Comparison of ENCODE assay signal across 8 cellular contexts in the genomic region with DNA sequence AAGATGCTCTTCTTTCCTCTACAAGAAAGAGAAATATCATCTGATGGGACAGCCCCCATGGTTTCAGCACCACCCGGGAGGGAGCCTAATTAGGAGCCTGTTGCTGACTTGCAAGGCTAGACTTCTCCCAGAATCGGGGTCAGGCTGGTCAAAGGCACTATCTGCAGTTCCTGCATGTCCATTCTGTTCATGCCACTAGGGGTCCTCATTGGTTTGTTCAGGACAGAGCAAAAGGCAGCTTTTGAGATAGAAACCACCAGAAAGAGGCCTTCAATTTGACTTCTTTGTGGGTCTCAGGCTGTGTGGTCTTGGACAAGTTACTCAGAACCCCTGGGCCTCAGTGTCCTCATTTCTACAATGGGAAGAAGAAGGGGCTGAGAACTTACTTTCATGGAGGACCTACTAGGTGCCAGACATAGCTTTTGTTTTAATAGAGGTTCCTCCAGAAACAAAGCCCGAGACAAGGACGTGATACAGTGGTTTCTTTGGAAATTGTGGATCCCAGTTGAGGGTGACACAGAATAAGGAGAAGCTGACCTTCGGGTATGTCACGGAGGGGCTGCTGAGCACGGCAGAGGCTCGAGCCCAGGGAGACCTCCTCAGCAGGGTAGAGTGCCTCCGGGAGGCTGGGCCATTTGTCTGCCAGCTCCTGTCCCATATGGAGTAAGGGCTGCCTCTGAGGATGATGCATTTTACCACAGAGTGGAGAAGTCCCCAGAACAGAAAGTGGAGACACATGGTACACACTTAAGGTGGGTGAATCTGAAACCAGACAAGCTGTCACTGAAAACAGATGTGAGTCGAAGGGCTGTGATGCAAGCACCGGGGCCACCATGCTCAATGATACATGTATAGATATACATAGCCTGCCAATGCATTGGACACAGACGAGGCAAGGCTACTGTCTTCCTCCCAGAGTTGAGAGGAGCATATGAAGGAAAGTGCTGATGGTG. TPM values are rescaled to one million over a fixed set of nuclear protein-coding genes. Genes with fewer than 3 reads are reported as not detected.
A peak's percentile ranks its signal among the peaks of the same experiment; 100 is the strongest.
DNase-seq lines count a peak whose midpoint lies in the region; ATAC-seq, FAIRE-seq and TF ChIP-seq lines count a peak whose summit lies in the region.

No MANE protein-coding gene starts in this region.

- H3K79me2 ChIP-seq in GM12878 (ENCODE audit: control insufficient read depth, insufficient read depth, low read length), result no peaks in the 10 kb centered on the region

- peak; percentile 52 for FAIRE-seq in GM12878 (lab: Jason Lieb, UNC)

- peak; percentile 63 for TF ChIP-seq RAD21 in GM12878 (IDR thresholded peaks at IDR 0.05; ENCODE audit: insufficient read depth, low read depth, low read length)

- H3K9me3 ChIP-seq in GM12878 (replicated peaks; ENCODE audit: control insufficient read depth, insufficient read depth, low read length), result no peaks in the 10 kb centered on the region

- no TSS peak for BruUV-seq in GM12878 (replicated peaks; lab: Mats Ljungman, UMichigan)

- H3K4me3 ChIP-seq in GM12878 (no peak overlapping the region), kidney epithelial cell (ENCODE audit: low read depth, low read length) (no peak overlapping the region)

- POLR2A ChIA-PET in GM12878 (lab: Charles Lee), result no interaction called here

- H3K36me3 ChIP-seq in GM12878 (ENCODE audit: control insufficient read depth in 2 of 2, insufficient read depth in 2 of 2, low read length in 1 of 2) (no peaks in the 10 kb centered on the region), kidney epithelial cell (ENCODE audit: control insufficient read depth, insufficient read depth, low read length) (no peaks in the 10 kb centered on the region)

- in situ Hi-C loops in GM12878 (cut with MboI), result no loop called here

- WGBS in GM12878 (ENCODE audit: insufficient coverage, insufficient replicate concordance, low lambda C conversion rate, missing lambda C conversion rate), result 28% methylated on average over 12 of the region's 12 CpGs

- ATAC-seq in HG03108 (IDR thresholded peaks at IDR 0.05; ENCODE audit: unreplicated experiment), result peak; percentile 83
- ATAC-seq in GM12878, result peak; percentile 95

- intact Hi-C loops in GM12878 (cut with micrococcal nuclease; ENCODE audit: unreplicated experiment), result loop anchor here (1.0 to 5.0 kb wide), 4 partner anchors 69 to 363 kb away; no protein-coding TSS in a partner anchor

- H3K27me3 ChIP-seq in GM12878 (replicated peaks in 1 of 2; ENCODE audit: control insufficient read depth in 2 of 2, insufficient read depth in 2 of 2, low read length in 1 of 2) (peaks cover 0 to 6% of the 10 kb centered on the region in 2 experiments; a peak in 1 of 4 replicates), kidney epithelial cell (ENCODE audit: control insufficient read depth, insufficient read depth, low read length) (no peaks in the 10 kb centered on the region)

- H3K4me1 ChIP-seq in GM12878 (ENCODE audit: control insufficient read depth, insufficient read depth, low read length), result no peaks in the 10 kb centered on the region

- H3K27ac ChIP-seq in GM12878 (ENCODE audit: control insufficient read depth, insufficient read depth), result no peak overlapping the region

- DNase-seq in DMS 273 (lab: John Stamatoyannopoulos, UW; ENCODE audit: unreplicated experiment), result peak; percentile 88
- peak; percentile 18 for DNase-seq in GM19238 (ENCODE audit: insufficient read length, low spot score)
- peak; percentile 56 for DNase-seq in NCI-H345 treated with DMSO at 0.1 percent for 48 hours (lab: John Stamatoyannopoulos, UW; ENCODE audit: unreplicated experiment)
- no peak for DNase-seq in GM12878 (ENCODE audit: low read depth, low spot score)
- DNase-seq in kidney epithelial cell (ENCODE audit: low read depth), result peak; percentile 21
- no peak for DNase-seq in effector CD8-positive, alpha-beta T cell (lab: John Stamatoyannopoulos, UW)
- DNase-seq in DMS114 treated with DMSO at 0.1 percent for 48 hours (lab: John Stamatoyannopoulos, UW; ENCODE audit: unreplicated experiment), result no peak

- no peak overlapping the region for H3K4me2 ChIP-seq in GM12878 (ENCODE audit: control insufficient read depth, insufficient read depth)

- H3K9ac ChIP-seq in GM12878 (ENCODE audit: control insufficient read depth, insufficient read depth, low read length), result no peak overlapping the region

- RAD21 ChIA-PET in GM12878 (lab: Charles Lee; ENCODE audit: unreplicated experiment), result interaction anchor here (1.6 kb wide), 1 partner anchor 70 kb away, joined by 4 read pairs; no protein-coding TSS in a partner anchor

- no peaks in the 10 kb centered on the region for H4K20me1 ChIP-seq in GM12878 (ENCODE audit: control insufficient read depth, insufficient read depth)

- no peak for TF ChIP-seq EP300 in GM12878 (IDR thresholded peaks at IDR 0.05; ENCODE audit: borderline replicate concordance in 1 of 2, control insufficient read depth in 1 of 2, low read depth in 2 of 2, low read length in 2 of 2)

- H2AFZ ChIP-seq in GM12878 (ENCODE audit: control insufficient read depth, low read depth, low read length), result no peak overlapping the region; the same call in 1 of the 2 replicates

- peak; percentile 60 to 77 (median 71) for TF ChIP-seq CTCF in GM12878 (IDR thresholded peaks at IDR 0.05 in 2 of 3, conservative IDR thresholded peaks at IDR 0.05 in 1 of 3; ENCODE audit: control insufficient read depth in 2 of 3, extremely low read depth in 1 of 3, insufficient read depth in 1 of 3, low read depth in 3 of 3, low read length in 3 of 3)
- TF ChIP-seq CTCF in kidney epithelial cell (IDR thresholded peaks at IDR 0.05; ENCODE audit: insufficient read depth, low read length, poor library complexity, severe bottlenecking), result peak; percentile 85

- SMC1A ChIA-PET in GM12878 (lab: Charles Lee; ENCODE audit: uncharacterized antibody, unreplicated experiment), result interaction anchor here (1.1 to 1.3 kb wide), 3 partner anchors 70 to 239 kb away, joined by 3 to 4 read pairs (median 3); no protein-coding TSS in a partner anchor

- TF ChIP-seq POLR2A in GM12878 (IDR thresholded peaks at IDR 0.05; ENCODE audit: low read depth, low read length), result no peak

- CTCF ChIA-PET in GM12878 (lab: Yijun Ruan, JAX), result interaction anchor here (0.6 to 3.1 kb wide), 14 partner anchors 10 to 574 kb away, joined by 3 to 16 read pairs (median 4); no protein-coding TSS in a partner anchor

TF ChIP-seq in GM12878, 131 proteins besides CTCF, POLR2A, EP300 and RAD21:
- 0 out of 2 replicates have a peak, but pooled peaks have one; percentile 10 for TF ChIP-seq YY1 (IDR thresholded peaks at IDR 0.05; ENCODE audit: low read depth, low read length)
- no peak for TF ChIP-seq GABPA (IDR thresholded peaks at IDR 0.05; ENCODE audit: low read depth)
- TF ChIP-seq SMC3 (IDR thresholded peaks at IDR 0.05; ENCODE audit: borderline replicate concordance, low read length), result peak; percentile 60; the same call in 1 of the 2 replicates
- no peak for TF ChIP-seq WRNIP1 (IDR thresholded peaks at IDR 0.05; ENCODE audit: borderline replicate concordance, low read depth, low read length)
- TF ChIP-seq, protein P1, sequence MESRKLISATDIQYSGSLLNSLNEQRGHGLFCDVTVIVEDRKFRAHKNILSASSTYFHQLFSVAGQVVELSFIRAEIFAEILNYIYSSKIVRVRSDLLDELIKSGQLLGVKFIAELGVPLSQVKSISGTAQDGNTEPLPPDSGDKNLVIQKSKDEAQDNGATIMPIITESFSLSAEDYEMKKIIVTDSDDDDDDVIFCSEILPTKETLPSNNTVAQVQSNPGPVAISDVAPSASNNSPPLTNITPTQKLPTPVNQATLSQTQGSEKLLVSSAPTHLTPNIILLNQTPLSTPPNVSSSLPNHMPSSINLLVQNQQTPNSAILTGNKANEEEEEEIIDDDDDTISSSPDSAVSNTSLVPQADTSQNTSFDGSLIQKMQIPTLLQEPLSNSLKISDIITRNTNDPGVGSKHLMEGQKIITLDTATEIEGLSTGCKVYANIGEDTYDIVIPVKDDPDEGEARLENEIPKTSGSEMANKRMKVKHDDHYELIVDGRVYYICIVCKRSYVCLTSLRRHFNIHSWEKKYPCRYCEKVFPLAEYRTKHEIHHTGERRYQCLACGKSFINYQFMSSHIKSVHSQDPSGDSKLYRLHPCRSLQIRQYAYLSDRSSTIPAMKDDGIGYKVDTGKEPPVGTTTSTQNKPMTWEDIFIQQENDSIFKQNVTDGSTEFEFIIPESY (IDR thresholded peaks at IDR 0.05), result no peak
- TF ChIP-seq SMAD1 (IDR thresholded peaks at IDR 0.05; ENCODE audit: low read depth, partially characterized antibody), result no peak
TF ChIP-seq in GM12878: peak in this region for 2.

RNA-seq across cellular contexts. Expression of gene NEUROD6, which starts 33.1 kb away (rescaled TPM):
- total RNA-seq in GM12878 (2013; cell fraction: nucleolus; rRNA removed), result not detected in 2 replicates
- total RNA-seq in GM12878 (2014; rRNA removed) (not detected in 2 replicates), GM12878 (2014; rRNA removed; fragmentation: Illumina TruSeq; extraction: Trizol) (not detected in 2 replicates), GM12878 (2021) (not detected in 2 replicates), kidney epithelial cell (not detected in 2 replicates)
- not detected for polyA plus RNA-seq in GM12878 (2011; ENCODE audit: low read depth)
- polyA plus RNA-seq in GM12878 (2011; rRNA removed) (not detected in 2 replicates), GM12878 (2014; fragmentation: Illumina TruSeq; extraction: Trizol) (not detected in 2 replicates), GM12878 (2014; fragmentation: Nextera tagmentation; extraction: Ambion mirVana) (not detected), GM12878 (2014; rRNA removed) (not detected in 2 replicates), GM12878 (2016; fragmentation: Nextera tagmentation; extraction: Ambion mirVana) (not detected)
- not detected in 2 replicates for polyA plus RNA-seq in GM12878 (2011; cell fraction: cytosol; rRNA removed)
- polyA plus RNA-seq in GM12878 (2011; cell fraction: nucleus; rRNA removed), result not detected in 2 replicates
- polyA plus RNA-seq in GM12878 (2012), result not detected in 2 replicates
- not detected in 2 replicates for polyA minus RNA-seq in GM12878 (2011; rRNA and poly(A)+ RNA removed)
- polyA minus RNA-seq in GM12878 (2011; cell fraction: cytosol; rRNA and poly(A)+ RNA removed), result not detected in 2 replicates
- polyA minus RNA-seq in GM12878 (2011; cell fraction: nucleus; rRNA and poly(A)+ RNA removed), result not detected in 2 replicates

Comparison
In these comparisons a context has a peak if more than half of its experiments do, and no peak if none do; other contexts are left out.
1. DNase-seq: peak in DMS 273 (single experiment), GM19238 (single experiment), NCI-H345 treated with DMSO at 0.1 percent for 48 hours (single experiment) and kidney epithelial cell (single experiment); none in GM12878 (single experiment), effector CD8-positive, alpha-beta T cell (single experiment) and DMS114 treated with DMSO at 0.1 percent for 48 hours (single experiment).